ENCODE assay signal across 19 cellular contexts in the genomic region with DNA sequence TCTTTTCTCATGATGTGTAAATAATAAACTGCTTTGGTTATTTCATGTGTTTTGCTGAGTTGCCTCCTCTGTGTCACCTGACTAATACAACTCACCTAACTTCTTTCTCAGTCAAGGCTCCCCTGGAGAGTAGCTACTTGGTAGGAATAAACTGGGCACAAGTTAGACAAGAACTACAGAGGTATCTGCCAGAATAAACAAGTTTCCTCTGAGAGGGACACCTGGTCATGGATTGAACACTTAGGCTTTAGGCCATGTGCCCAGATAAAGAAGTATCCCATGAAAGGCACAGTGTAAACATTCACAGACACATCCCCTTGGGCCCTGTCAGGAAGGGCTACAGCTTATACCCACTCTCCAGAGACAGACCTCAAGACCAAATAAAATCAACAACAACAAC.
DNase-seq lines count a peak whose midpoint lies in the region; ATAC-seq, FAIRE-seq and TF ChIP-seq lines count a peak whose summit lies in the region.
"Had no signal": no experiment of that assay in that cellular context is flagged by ENCODE, and none has a peak within 500 bp of the region (broad histone marks: within the 10 kb centered on the region; RNA-seq: fewer than 3 reads in every experiment).

No MANE protein-coding gene starts in this region.

- no peak overlapping the region for H3K4me3 ChIP-seq in H1 (ENCODE audit: extremely low read depth in 1 of 4, insufficient read depth in 2 of 4, low read depth in 3 of 4, low read length in 4 of 4)
- H3K4me3 ChIP-seq: BLaER1 had no signal

- H2BK12ac ChIP-seq in H1 (ENCODE audit: low read depth, low read length): no peak overlapping the region

- no peak overlapping the region for H3K56ac ChIP-seq in H1 (replicated peaks; ENCODE audit: insufficient read length, low read depth, low read length)

- H3K14ac ChIP-seq in H1 (ENCODE audit: insufficient read length): no peak overlapping the region

- H3K36me3 ChIP-seq in H1 (ENCODE audit: control insufficient read depth in 2 of 4, insufficient read depth in 4 of 4, low read length in 3 of 4): no peaks in the 10 kb centered on the region
- H3K36me3 ChIP-seq: BLaER1 had no signal

- TF ChIP-seq RAD21 in H1 (IDR thresholded peaks at IDR 0.05 in 1 of 2, conservative IDR thresholded peaks at IDR 0.05 in 1 of 2; ENCODE audit: low read depth in 2 of 2, low read length in 2 of 2): no peak

- no peak overlapping the region for H4K91ac ChIP-seq in H1 (replicated peaks; ENCODE audit: insufficient read length, low read length)

- CTCF ChIA-PET in H1 (lab: Charles Lee; ENCODE audit: partially characterized antibody): interaction anchor here (0.6 kb wide), 1 partner anchor 243 kb away, joined by 3 read pairs; no protein-coding TSS in a partner anchor

- H4K20me1 ChIP-seq in H1 (replicated peaks in 1 of 2; ENCODE audit: control insufficient read depth in 1 of 2, insufficient read depth in 2 of 2, low read length in 2 of 2): no peaks in the 10 kb centered on the region
- H4K20me1 ChIP-seq: BLaER1 had no signal

- H3K27me3 ChIP-seq in H1 (replicated peaks in 1 of 4; ENCODE audit: control insufficient read depth in 3 of 4, extremely low read depth in 1 of 4, insufficient read depth in 3 of 4, low read length in 3 of 4): no peaks in the 10 kb centered on the region
- H3K27me3 ChIP-seq: BLaER1 had no signal

- no peak overlapping the region for H2BK20ac ChIP-seq in H1 (ENCODE audit: low read length)

- no peak overlapping the region for H2BK120ac ChIP-seq in H1 (replicated peaks; ENCODE audit: low read depth, low read length)

- no peak overlapping the region for H4K8ac ChIP-seq in H1 (ENCODE audit: extremely low read depth, insufficient read depth, low read length)

- no peak for TF ChIP-seq EP300 in H1 (IDR thresholded peaks at IDR 0.05; ENCODE audit: borderline replicate concordance in 1 of 2, low read depth in 2 of 2, low read length in 2 of 2)

- H2AFZ ChIP-seq in H1 (ENCODE audit: low read length): peak overlapping the region; percentile 48; the same call in 1 of the 2 replicates

- POLR2A ChIA-PET in H1 (lab: Charles Lee; ENCODE audit: partially characterized antibody): no interaction called here

- ATAC-seq in GM21825 (IDR thresholded peaks at IDR 0.05; ENCODE audit: unreplicated experiment): no peak
- ATAC-seq: PC-3 had no signal

- H3K79me1 ChIP-seq in H1 (ENCODE audit: low read depth, low read length): no peaks in the 10 kb centered on the region

- H3K4me2 ChIP-seq in H1 (ENCODE audit: insufficient read depth in 1 of 2, low read depth in 2 of 2, low read length in 2 of 2): no peak overlapping the region
- H3K4me2 ChIP-seq: BLaER1 had no signal

- no peaks in the 10 kb centered on the region for H3K4me1 ChIP-seq in H1 (replicated peaks in 1 of 4; ENCODE audit: control insufficient read depth in 3 of 4, insufficient read depth in 4 of 4, low read length in 3 of 4)
- H3K4me1 ChIP-seq: BLaER1 had no signal

- H3K23me2 ChIP-seq in H1 (ENCODE audit: low read depth, low read length): no peaks in the 10 kb centered on the region

- H3K27ac ChIP-seq in H1 (ENCODE audit: low read depth, low read length): no peak overlapping the region
- H3K27ac ChIP-seq: 22Rv1, BLaER1 had no signal

- TF ChIP-seq CTCF in H1 (IDR thresholded peaks at IDR 0.05; ENCODE audit: control extremely low read depth in 1 of 3, insufficient read depth in 1 of 3, low read depth in 1 of 3, low read length in 3 of 3): no peak

- DNase-seq in DMS153 (lab: John Stamatoyannopoulos, UW) (peak; percentile 39), DMS153 treated with DMSO at 0.1 percent for 48 hours (lab: John Stamatoyannopoulos, UW; ENCODE audit: unreplicated experiment) (no peak), DMS53 treated with DMSO at 0.1 percent for 48 hours (lab: John Stamatoyannopoulos, UW; ENCODE audit: unreplicated experiment) (peak; percentile 38), NCI-H2196 treated with DMSO at 0.1 percent for 48 hours (lab: John Stamatoyannopoulos, UW; ENCODE audit: unreplicated experiment) (peak; percentile 22), H1 (ENCODE audit: low read depth in 1 of 2, low spot score in 2 of 2) (no peak), D341Med (ENCODE audit: low spot score) (no peak), dedifferentiated amniotic fluid mesenchymal stem cell (ENCODE audit: extremely low spot score) (no peak)
- DNase-seq: CD8-positive, alpha-beta memory T cell; DND-41; GF-D8; KG1; MM.1S; NCI-H1417 treated with DMSO at 0.1 percent for 48 hours; PC-3; T-helper 1 cell had no signal

- H3K9ac ChIP-seq in H1 (replicated peaks in 1 of 4; ENCODE audit: extremely low read depth in 1 of 4, low read depth in 3 of 4, low read length in 3 of 4): no peak overlapping the region
- H3K9ac ChIP-seq: BLaER1 had no signal

- no peak overlapping the region for H3K4ac ChIP-seq in H1 (replicated peaks; ENCODE audit: insufficient read length, low read depth, low read length)

- no peaks in the 10 kb centered on the region for H3K9me3 ChIP-seq in H1 (ENCODE audit: insufficient read depth in 2 of 2, low read depth in 1 of 2, low read length in 1 of 2)
- H3K9me3 ChIP-seq: BLaER1 had no signal

- no peak overlapping the region for H3K23ac ChIP-seq in H1 (ENCODE audit: insufficient read length)

- H2BK5ac ChIP-seq in H1 (ENCODE audit: low read depth, low read length): no peak overlapping the region

- H3K18ac ChIP-seq in H1 (ENCODE audit: extremely low read depth, low read length): no peak overlapping the region

- no peak overlapping the region for H2BK15ac ChIP-seq in H1 (ENCODE audit: low read length)

- H3K79me2 ChIP-seq in H1 (ENCODE audit: control insufficient read depth in 1 of 2, insufficient read depth in 2 of 2, low read length in 2 of 2): no peaks in the 10 kb centered on the region

- H2AK5ac ChIP-seq in H1 (ENCODE audit: low read depth, low read length): no peak overlapping the region

- peak; percentile 32 for FAIRE-seq in H1 (lab: Jason Lieb, UNC)
- FAIRE-seq: H54 had no signal

- H4K5ac ChIP-seq in H1 (ENCODE audit: insufficient read length, low read depth, low read length): no peak overlapping the region

- no peak for TF ChIP-seq POLR2A in H1 (IDR thresholded peaks at IDR 0.05; ENCODE audit: control extremely low read depth in 1 of 2, low read depth in 2 of 2, low read length in 2 of 2)

TF ChIP-seq in H1, 55 proteins besides CTCF, POLR2A, EP300 and RAD21:
- no peak for TF ChIP-seq TAF1 (IDR thresholded peaks at IDR 0.05; ENCODE audit: low read depth, low read length)
TF ChIP-seq in H1: peak in this region for 0.

Comparison
In these comparisons a context has a peak if more than half of its experiments do, and no peak if none do; other contexts are left out.
1. DNase-seq: peak in DMS153 (single experiment), DMS53 treated with DMSO at 0.1 percent for 48 hours (single experiment) and NCI-H2196 treated with DMSO at 0.1 percent for 48 hours (single experiment); none in DMS153 treated with DMSO at 0.1 percent for 48 hours (single experiment), H1 (0 of 2), D341Med (single experiment) and dedifferentiated amniotic fluid mesenchymal stem cell (single experiment).